In genomic region chr5:139638736-139639618, GRCh38 we compare ENCODE assay signal across 9 cellular contexts. TPM values are rescaled to one million over a fixed set of nuclear protein-coding genes. Genes with fewer than 3 reads are reported as not detected.
DNase-seq lines count a peak whose midpoint lies in the region; ATAC-seq, FAIRE-seq and TF ChIP-seq lines count a peak whose summit lies in the region.
"Had no signal": no experiment of that assay in that cellular context is flagged by ENCODE, and none has a peak within 500 bp of the region (broad histone marks: within the 10 kb centered on the region; RNA-seq: fewer than 3 reads in every experiment).

No MANE protein-coding gene starts in this region.

- TF ChIP-seq POLR2A in HepG2 (IDR thresholded peaks at IDR 0.05; ENCODE audit: insufficient read depth in 1 of 2, low read depth in 2 of 2, low read length in 2 of 2) = no peak
- TF ChIP-seq POLR2A in suprapubic skin (IDR thresholded peaks at IDR 0.05) = no peak

- H3K9ac ChIP-seq in HepG2 (ENCODE audit: insufficient read depth, low read depth, low read length) = peak overlapping the region; percentile 72; the same call in 1 of the 2 replicates

- peaks cover 31% of the 10 kb centered on the region for H3K4me1 Mint-ChIP-seq in activated CD4-positive, alpha-beta T cell treated with anti-CD3 and anti-CD28 coated beads, Interleukin-2, amount 10 ng/mL, durations not matched to agents 24 days and 14 days
- peaks cover 79% of the 10 kb centered on the region for H3K4me1 Mint-ChIP-seq in activated B cell treated with CpG ODN at 0.5 μM for 24 hours

- no TSS peak for BruUV-seq in HepG2 (replicated peaks; lab: Mats Ljungman, UMichigan)

- no peaks in the 10 kb centered on the region for H4K20me1 ChIP-seq in HepG2 (ENCODE audit: insufficient read depth, low read length)

- TF ChIP-seq CTCF in activated B cell treated with CpG ODN at 0.5 μM for 24 hours (IDR thresholded peaks at IDR 0.05) = no peak
- no peak for TF ChIP-seq CTCF in HepG2 (CRISPR knock-in tag; IDR thresholded peaks at IDR 0.05)
- TF ChIP-seq CTCF in suprapubic skin (IDR thresholded peaks at IDR 0.05) = no peak

- H3K27ac ChIP-seq in HepG2 (ENCODE audit: extremely low read length, insufficient read depth, low read length) = peak overlapping the region; percentile 72
- peak overlapping the region; percentile 90 for H3K27ac ChIP-seq in suprapubic skin
- H3K27ac ChIP-seq: foreskin keratinocyte had no signal

- in situ Hi-C loops in HepG2 (cut with HindIII; ENCODE audit: extremely low pct_ligation_motif_present, low pct_unique_long_range_greater_than_20kb) = loop anchor here (5.0 to 25.0 kb wide), 2 partner anchors 68 to 323 kb away; no protein-coding TSS in a partner anchor

- H3K27me3 ChIP-seq in HepG2 (ENCODE audit: control insufficient read depth in 1 of 2, insufficient read depth in 2 of 2, low read length in 2 of 2) = no peaks in the 10 kb centered on the region
- H3K27me3 ChIP-seq in suprapubic skin = no peaks in the 10 kb centered on the region

- H3K4me3 ChIP-seq in HepG2 (replicated peaks in 1 of 3; ENCODE audit: insufficient read depth in 1 of 3, low read depth in 2 of 3, low read length in 3 of 3) = peak overlapping the region in 1 of 3 experiments; percentile 78; a peak in 1 of 6 replicates
- peak overlapping the region; percentile 49 for H3K4me3 ChIP-seq in suprapubic skin

- TF ChIP-seq EP300 in HepG2 (IDR thresholded peaks at IDR 0.05; ENCODE audit: low read depth in 2 of 2, low read length in 2 of 2) (no peak), HepG2 (CRISPR knock-in tag; IDR thresholded peaks at IDR 0.05; ENCODE audit: borderline replicate concordance) (no peak), suprapubic skin (IDR thresholded peaks at IDR 0.05) (no peak)

- CTCF ChIA-PET in activated B cell treated with CpG ODN at 0.5 μM for 24 hours (lab: Charles Lee) = interaction anchor here (1.0 to 9.1 kb wide), 7 partner anchors 12 to 129 kb away, joined by 3 to 325 read pairs (median 101); partner anchors contain the start of gene CXXC5
- CTCF ChIA-PET in HepG2 (lab: Yijun Ruan, JAX; ENCODE audit: low intra/inter-chr PET ratio, low total read pairs) = no interaction called here

- H3K36me3 Mint-ChIP-seq in activated CD4-positive, alpha-beta T cell treated with anti-CD3 and anti-CD28 coated beads, Interleukin-2, amount 10 ng/mL, durations not matched to agents 24 days and 14 days (ENCODE audit: low read depth) = peaks cover 12% of the 10 kb centered on the region
- H3K36me3 Mint-ChIP-seq in activated B cell treated with CpG ODN at 0.5 μM for 24 hours (ENCODE audit: low read depth) = no peaks in the 10 kb centered on the region

- intact Hi-C loops in activated CD4-positive, alpha-beta T cell treated with anti-CD3 and anti-CD28 coated beads, Interleukin-2, amount 10 ng/mL, durations not matched to agents 24 days and 14 days (cut with micrococcal nuclease) = loop anchor here (5.0 kb wide), 1 partner anchor 108 kb away; no protein-coding TSS in a partner anchor
- intact Hi-C loops in activated B cell treated with CpG ODN at 0.5 μM for 24 hours (cut with micrococcal nuclease) (no loop called here), HepG2 (cut with micrococcal nuclease; ENCODE audit: unreplicated experiment) (loop anchor here (10.0 kb wide), 1 partner anchor 206 kb away; no protein-coding TSS in a partner anchor)

- H3K9me3 Mint-ChIP-seq in activated CD4-positive, alpha-beta T cell treated with anti-CD3 and anti-CD28 coated beads, Interleukin-2, amount 10 ng/mL, durations not matched to agents 24 days and 14 days = no peaks in the 10 kb centered on the region
- H3K9me3 Mint-ChIP-seq in activated B cell treated with CpG ODN at 0.5 μM for 24 hours = no peaks in the 10 kb centered on the region

- ATAC-seq in activated B cell treated with CpG ODN at 0.5 μM for 24 hours (ENCODE audit: low read depth) = no peak
- ATAC-seq in HepG2 = no peak
- ATAC-seq in HG03097 (IDR thresholded peaks at IDR 0.05; ENCODE audit: low FRiP score, unreplicated experiment) = no peak
- no peak for ATAC-seq in GM18858 (IDR thresholded peaks at IDR 0.05; ENCODE audit: unreplicated experiment)
- no peak for ATAC-seq in HG02973 (IDR thresholded peaks at IDR 0.05; ENCODE audit: unreplicated experiment)

- H3K27me3 Mint-ChIP-seq in activated CD4-positive, alpha-beta T cell treated with anti-CD3 and anti-CD28 coated beads, Interleukin-2, amount 10 ng/mL, durations not matched to agents 24 days and 14 days = no peaks in the 10 kb centered on the region
- no peaks in the 10 kb centered on the region for H3K27me3 Mint-ChIP-seq in activated B cell treated with CpG ODN at 0.5 μM for 24 hours

- H3K27ac Mint-ChIP-seq in activated CD4-positive, alpha-beta T cell treated with anti-CD3 and anti-CD28 coated beads, Interleukin-2, amount 10 ng/mL, durations not matched to agents 24 days and 14 days = peak overlapping the region; percentile 39
- peak overlapping the region; percentile 97 for H3K27ac Mint-ChIP-seq in activated B cell treated with CpG ODN at 0.5 μM for 24 hours

- H3K79me2 ChIP-seq in HepG2 (ENCODE audit: insufficient read depth, low read length) = no peaks in the 10 kb centered on the region

- WGBS in HepG2 (ENCODE audit: low lambda C conversion rate) = 63% methylated on average over 6 of the region's 12 CpGs
- WGBS in suprapubic skin = 70% methylated on average over 10 of the region's 12 CpGs

- H3K4me2 ChIP-seq in HepG2 (ENCODE audit: low read depth, low read length) = peak overlapping the region; percentile 96

- H3K36me3 ChIP-seq in HepG2 (replicated peaks in 1 of 2; ENCODE audit: control insufficient read depth in 1 of 2, insufficient read depth in 2 of 2, low read length in 2 of 2) (no peaks in the 10 kb centered on the region), suprapubic skin (no peaks in the 10 kb centered on the region)

- no peak for FAIRE-seq in HepG2 (lab: Jason Lieb, UNC)

- no peak overlapping the region for H2AFZ ChIP-seq in HepG2 (ENCODE audit: low read length)

- no peak overlapping the region for H3K4me3 Mint-ChIP-seq in activated CD4-positive, alpha-beta T cell treated with anti-CD3 and anti-CD28 coated beads, Interleukin-2, amount 10 ng/mL, durations not matched to agents 24 days and 14 days
- peak overlapping the region; percentile 79 for H3K4me3 Mint-ChIP-seq in activated B cell treated with CpG ODN at 0.5 μM for 24 hours

- TF ChIP-seq RAD21 in HepG2 (CRISPR knock-in tag; IDR thresholded peaks at IDR 0.05) = no peak

- H3K9me3 ChIP-seq in HepG2 (ENCODE audit: low read length) = no peaks in the 10 kb centered on the region
- H3K9me3 ChIP-seq in suprapubic skin = no peaks in the 10 kb centered on the region

- H3K4me1 ChIP-seq in HepG2 (ENCODE audit: insufficient read depth, low read length) = peaks cover 92% of the 10 kb centered on the region
- peaks cover 62% of the 10 kb centered on the region for H3K4me1 ChIP-seq in suprapubic skin
- H3K4me1 ChIP-seq: foreskin keratinocyte had no signal

- POLR2A ChIA-PET in activated B cell treated with CpG ODN at 0.5 μM for 24 hours (lab: Charles Lee) (interaction anchor here (0.6 to 9.3 kb wide), 11 partner anchors 11 to 127 kb away, joined by 3 to 772 read pairs (median 56); partner anchors contain the start of genes CXXC5 and UBE2D2), HepG2 (lab: Yijun Ruan, JAX) (interaction anchor here (1.6 to 4.6 kb wide), 7 partner anchors 8 to 94 kb away, joined by 3 to 95 read pairs (median 14); partner anchors contain the start of gene CXXC5)

- DNase-seq in activated CD4-positive, alpha-beta T cell treated with anti-CD3 and anti-CD28 coated beads, Interleukin-2, amount 10 ng/mL, durations not matched to agents 24 days and 14 days = peak; percentile 54
- DNase-seq in activated CD4-positive, alpha-beta T cell treated with anti-CD3 and anti-CD28 coated beads for 4 hours = no peak
- DNase-seq in activated B cell treated with CpG ODN at 0.5 μM for 24 hours = peak; percentile 34
- no peak for DNase-seq in HepG2 (ENCODE audit: low spot score)
- peak in 1 of 2 donors; percentile 56 for DNase-seq in suprapubic skin (ENCODE audit: low spot score in 2 of 2)
- DNase-seq: foreskin keratinocyte had no signal

TF ChIP-seq in HepG2, 621 proteins besides CTCF, POLR2A, EP300 and RAD21 (continues in another document):
- TF ChIP-seq TEAD3 (CRISPR knock-in tag; optimal IDR thresholded peaks at IDR 0.05; ENCODE audit: borderline replicate concordance) = no peak
- TF ChIP-seq, protein P1, sequence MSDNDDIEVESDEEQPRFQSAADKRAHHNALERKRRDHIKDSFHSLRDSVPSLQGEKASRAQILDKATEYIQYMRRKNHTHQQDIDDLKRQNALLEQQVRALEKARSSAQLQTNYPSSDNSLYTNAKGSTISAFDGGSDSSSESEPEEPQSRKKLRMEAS (IDR thresholded peaks at IDR 0.05) = 0 out of 2 replicates have a peak, but pooled peaks have one; percentile 12

RNA-seq across cellular contexts. Expression of gene CXXC5, which starts 9.2 kb away (rescaled TPM):
- total RNA-seq in activated CD4-positive, alpha-beta T cell treated with anti-CD3 and anti-CD28 coated beads, Interleukin-2, amount 10 ng/mL, durations not matched to agents 24 days and 14 days = 1.2 and 1.9 TPM in 2 replicates
- total RNA-seq in activated B cell treated with CpG ODN at 0.5 μM for 24 hours = 94.9 and 115 TPM in 2 replicates
- total RNA-seq in HepG2 (2016; rRNA removed; fragmentation: Illumina TruSeq; extraction: Trizol) = 30.7 and 33.0 TPM in 2 replicates
- 7.4 and 8.6 TPM in 2 replicates for total RNA-seq in HepG2 (2016; cell fraction: cytosol; rRNA removed; fragmentation: Illumina TruSeq; extraction: Trizol; ENCODE audit: low read depth)
- total RNA-seq in HepG2 (2016; cell fraction: insoluble cytoplasmic fraction; rRNA removed; fragmentation: Illumina TruSeq; extraction: Trizol) = 30.5 and 33.5 TPM in 2 replicates
- total RNA-seq in HepG2 (2016; cell fraction: membrane; rRNA removed; fragmentation: Illumina TruSeq; extraction: Trizol) = 32.7 and 37.9 TPM in 2 replicates
- total RNA-seq in HepG2 (2016; cell fraction: nucleus; rRNA removed; fragmentation: Illumina TruSeq; extraction: Trizol) = 17.6 and 21.1 TPM in 2 replicates
- polyA plus RNA-seq in HepG2 (2011; rRNA removed) = 27.9 and 32.3 TPM in 2 replicates
- polyA plus RNA-seq in HepG2 (2011; cell fraction: cytosol; rRNA removed) = 20.7 and 35.7 TPM in 2 replicates
- 20.0 and 30.1 TPM in 2 replicates for polyA plus RNA-seq in HepG2 (2011; cell fraction: nucleus; rRNA removed)
- polyA plus RNA-seq in HepG2 (2012) = 21.9 and 26.2 TPM in 2 replicates
- 7.7 and 8.6 TPM in 2 replicates for polyA plus RNA-seq in HepG2 (2016; cell fraction: cytosol; fragmentation: Illumina TruSeq; extraction: Trizol; ENCODE audit: low read depth)
- 46.9 and 51.9 TPM in 2 replicates for polyA plus RNA-seq in HepG2 (2016; cell fraction: insoluble cytoplasmic fraction; fragmentation: Illumina TruSeq; extraction: Trizol; ENCODE audit: low read depth)
- 30.1 and 31.3 TPM in 2 replicates for polyA plus RNA-seq in HepG2 (2016; cell fraction: membrane; fragmentation: Illumina TruSeq; extraction: Trizol; ENCODE audit: low read depth)
- 39.0 and 44.0 TPM in 2 replicates for polyA plus RNA-seq in HepG2 (2016; cell fraction: nucleus; fragmentation: Illumina TruSeq; extraction: Trizol; ENCODE audit: insufficient read depth, low read depth)
- 13.2 and 63.5 TPM in 2 replicates for polyA minus RNA-seq in HepG2 (2011; rRNA and poly(A)+ RNA removed; ENCODE audit: low replicate concordance)
- 26.9 and 37.6 TPM in 2 replicates for polyA minus RNA-seq in HepG2 (2011; cell fraction: cytosol; rRNA and poly(A)+ RNA removed)
- polyA minus RNA-seq in HepG2 (2011; cell fraction: nucleus; rRNA and poly(A)+ RNA removed) = 18.7 and 20.6 TPM in 2 replicates
- 10 to 100 TPM; 21.8 to 40.6 (median 30.1) TPM for total RNA-seq in suprapubic skin

Comparison
In these comparisons a context has a peak if more than half of its experiments do, and no peak if none do; other contexts are left out.
1. DNase-seq: peak in activated CD4-positive, alpha-beta T cell treated with anti-CD3 and anti-CD28 coated beads, Interleukin-2, amount 10 ng/mL, durations not matched to agents 24 days and 14 days (single experiment) and activated B cell treated with CpG ODN at 0.5 μM for 24 hours (single experiment); none in activated CD4-positive, alpha-beta T cell treated with anti-CD3 and anti-CD28 coated beads for 4 hours (0 of 2) and HepG2 (single experiment).